In the genomic region with DNA sequence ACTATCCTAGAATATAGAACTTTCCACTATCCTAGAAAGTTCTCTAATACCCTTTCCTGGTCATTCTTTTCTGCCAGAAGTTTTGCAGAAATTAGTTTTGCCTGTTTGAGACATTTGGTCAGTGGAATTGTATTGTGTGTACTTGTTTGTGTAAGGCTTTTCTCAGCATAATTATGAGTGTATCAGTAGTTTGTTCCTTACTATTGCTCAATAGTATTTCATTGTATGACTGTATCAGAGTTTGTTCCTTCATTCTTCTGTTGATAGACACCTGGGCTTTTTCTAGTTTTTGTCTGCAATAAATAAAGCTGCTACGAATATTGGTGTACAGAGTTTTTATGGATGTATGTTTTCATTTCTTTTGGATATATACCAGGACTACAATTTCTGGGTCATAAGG, we compare ENCODE assay signal across 33 cellular contexts.
"Had no signal": no experiment of that assay in that cellular context is flagged by ENCODE, and none has a peak within 500 bp of the region (broad histone marks: within the 10 kb centered on the region; RNA-seq: fewer than 3 reads in every experiment).

No MANE protein-coding gene starts in this region.

- H3K27ac Mint-ChIP-seq: activated B cell treated with CpG ODN at 0.5 μM for 24 hours; activated CD4-positive, alpha-beta T cell treated with anti-CD3 and anti-CD28 coated beads, Interleukin-2, amount 10 ng/mL, durations not matched to agents 24 days and 14 days; activated CD8-positive, alpha-beta memory T cell treated with anti-CD3 and anti-CD28 coated beads, Interleukin-2, amount 10 ng/mL, durations not matched to agents 7 days and 5 days; activated naive CD8-positive, alpha-beta T cell treated with anti-CD3 and anti-CD28 coated beads for 36 hours; activated T-cell treated with anti-CD3 and anti-CD28 coated beads, Interleukin-2, amount 50 U/mL, for 24 hours; activated T-helper 1 cell treated with anti-CD3 and anti-CD28 coated beads, Interleukin-12 subunit alpha, Interleukin-12 subunit beta, Interleukin-2, Interleukin-4 antibody, amounts not matched to agents 30 ng/mL and 10 ng/mL and 1 ng/mL, durations not matched to agents 14 hours and 24 hours and 36 hours; T-cell had no signal

- H3K4me3 ChIP-seq: SK-N-MC had no signal

- H3K4me1 Mint-ChIP-seq: activated B cell treated with CpG ODN at 0.5 μM for 24 hours; activated CD8-positive, alpha-beta memory T cell treated with anti-CD3 and anti-CD28 coated beads, Interleukin-2, amount 10 ng/mL, durations not matched to agents 7 days and 5 days; activated naive CD8-positive, alpha-beta T cell treated with anti-CD3 and anti-CD28 coated beads for 36 hours; T-cell had no signal

- H3K27ac ChIP-seq: SK-N-MC had no signal

- FAIRE-seq: TTC549 had no signal

- ATAC-seq: activated CD8-positive, alpha-beta memory T cell treated with anti-CD3 and anti-CD28 coated beads, Interleukin-2, amount 10 ng/mL, durations not matched to agents 7 days and 5 days; Panc1; Right ventricle myocardium inferior; T-cell had no signal

- DNase-seq: activated B cell treated with CpG ODN at 0.5 μM for 24 hours; activated CD4-positive, alpha-beta T cell treated with anti-CD3 and anti-CD28 coated beads for 1 hour; activated CD4-positive, alpha-beta T cell treated with anti-CD3 and anti-CD28 coated beads, Interleukin-2, amount 10 ng/mL, durations not matched to agents 24 days and 14 days; activated CD4-positive, alpha-beta T cell treated with anti-CD3 and anti-CD28 coated beads, Interleukin-2, amount 50 U/mL, for 48 hours; activated CD8-positive, alpha-beta memory T cell treated with anti-CD3 and anti-CD28 coated beads, Interleukin-2, amount 10 ng/mL, durations not matched to agents 7 days and 5 days; activated effector memory CD4-positive, alpha-beta T cell treated with anti-CD3 and anti-CD28 coated beads, Interleukin-2, amount 50 U/mL, for 16 hours; activated naive CD4-positive, alpha-beta T cell treated with Interleukin-2 at 50 U/mL for 16 hours; activated naive CD8-positive, alpha-beta T cell treated with anti-CD3 and anti-CD28 coated beads for 36 hours; activated T-cell treated with anti-CD3 and anti-CD28 coated beads, Interleukin-2, amount 50 U/mL, for 24 hours; anterior cingulate cortex; caudate nucleus; Karpas-422; MV-4-11; NCI-H1092 treated with DMSO at 0.1 percent for 48 hours; NCI-H1417 treated with DMSO at 0.1 percent for 48 hours; NCI-H1694; NCI-H2029; NCI-H2107; NCI-H2171 treated with DMSO at 0.1 percent for 48 hours; NCI-H345; NCI-H510A; NCI-H526 treated with DMSO at 0.1 percent for 48 hours; NCI-H82; OCI-M1; RPMI8226; T-cell; T-helper 2 cell; T1000 had no signal

- H3K4me3 Mint-ChIP-seq: activated B cell treated with CpG ODN at 0.5 μM for 24 hours; activated CD4-positive, alpha-beta T cell treated with anti-CD3 and anti-CD28 coated beads, Interleukin-2, amount 10 ng/mL, durations not matched to agents 24 days and 14 days; activated CD8-positive, alpha-beta memory T cell treated with anti-CD3 and anti-CD28 coated beads, Interleukin-2, amount 10 ng/mL, durations not matched to agents 7 days and 5 days; activated naive CD8-positive, alpha-beta T cell treated with anti-CD3 and anti-CD28 coated beads for 36 hours; activated T-cell treated with anti-CD3 and anti-CD28 coated beads, Interleukin-2, amount 50 U/mL, for 24 hours; activated T-helper 1 cell treated with anti-CD3 and anti-CD28 coated beads, Interleukin-12 subunit alpha, Interleukin-12 subunit beta, Interleukin-2, Interleukin-4 antibody, amounts not matched to agents 30 ng/mL and 10 ng/mL and 1 ng/mL, durations not matched to agents 14 hours and 24 hours and 36 hours; T-cell had no signal

- H3K27me3 Mint-ChIP-seq: activated B cell treated with CpG ODN at 0.5 μM for 24 hours; activated CD4-positive, alpha-beta T cell treated with anti-CD3 and anti-CD28 coated beads, Interleukin-2, amount 10 ng/mL, durations not matched to agents 24 days and 14 days; activated CD8-positive, alpha-beta memory T cell treated with anti-CD3 and anti-CD28 coated beads, Interleukin-2, amount 10 ng/mL, durations not matched to agents 7 days and 5 days; activated naive CD8-positive, alpha-beta T cell treated with anti-CD3 and anti-CD28 coated beads for 36 hours; activated T-cell treated with anti-CD3 and anti-CD28 coated beads, Interleukin-2, amount 50 U/mL, for 24 hours; T-cell had no signal
